Comparison of ENCODE assay signal across 7 cellular contexts in genomic region chr5:139273572-139274264, GRCh38. TPM values are rescaled to one million over a fixed set of nuclear protein-coding genes. Genes with fewer than 3 reads are reported as not detected.
DNase-seq lines count a peak whose midpoint lies in the region; ATAC-seq and TF ChIP-seq lines count a peak whose summit lies in the region.

No MANE protein-coding gene starts in this region.

- TF ChIP-seq CTCF in GM13976 (IDR thresholded peaks at IDR 0.05; ENCODE audit: borderline replicate concordance, control extremely low read depth, extremely low read depth, insufficient read depth, missing control alignments) = no peak
- peak; percentile 0 for TF ChIP-seq CTCF in astrocyte of the cerebellum (IDR thresholded peaks at IDR 0.05; ENCODE audit: low read depth, low read length, missing control alignments)

- H3K27ac Mint-ChIP-seq in T-helper 2 cell treated with Interferon-gamma antibody and Interleukin-4, amounts not matched to agents 5 μg/mL and 100 μg/mL, for 36 hours = peak overlapping the region; percentile 60

- intact Hi-C loops in sciatic nerve (cut with DNase I) = no loop called here

- peak overlapping the region; percentile 55 for H3K4me3 ChIP-seq in astrocyte of the cerebellum (ENCODE audit: low read depth, low read length)

- no peaks in the 10 kb centered on the region for H3K27me3 Mint-ChIP-seq in T-helper 2 cell treated with Interferon-gamma antibody and Interleukin-4, amounts not matched to agents 5 μg/mL and 100 μg/mL, for 36 hours (ENCODE audit: low read depth)

- ATAC-seq in HG02623 (IDR thresholded peaks at IDR 0.05; ENCODE audit: unreplicated experiment) (peak; percentile 82), sciatic nerve (peak; percentile 99)

- in situ Hi-C loops in GM13976 (cut with MboI; ENCODE audit: low sequenced_read_pairs, unreplicated experiment) = no loop called here
- in situ Hi-C loops in astrocyte of the cerebellum (cut with HindIII; ENCODE audit: low sequenced_read_pairs) = no loop called here

- H3K36me3 Mint-ChIP-seq in T-helper 2 cell treated with Interferon-gamma antibody and Interleukin-4, amounts not matched to agents 5 μg/mL and 100 μg/mL, for 36 hours (ENCODE audit: low read depth) = peaks cover 23% of the 10 kb centered on the region

- H3K9me3 Mint-ChIP-seq in T-helper 2 cell treated with Interferon-gamma antibody and Interleukin-4, amounts not matched to agents 5 μg/mL and 100 μg/mL, for 36 hours = no peaks in the 10 kb centered on the region

- peak overlapping the region; percentile 78 for H3K4me3 Mint-ChIP-seq in T-helper 2 cell treated with Interferon-gamma antibody and Interleukin-4, amounts not matched to agents 5 μg/mL and 100 μg/mL, for 36 hours

- DNase-seq in GM13976 (ENCODE audit: low spot score) (peak; percentile 97), NCI-H1092 treated with DMSO at 0.1 percent for 48 hours (lab: John Stamatoyannopoulos, UW) (peak; percentile 66), astrocyte of the cerebellum (ENCODE audit: low read depth) (no peak), hypothalamus (lab: John Stamatoyannopoulos, UW) (peak in 49 of 51 donors; percentile 31 to 90 (median 70)), sciatic nerve (ENCODE audit: low spot score) (peak; percentile 91)
- DNase-seq in T-helper 2 cell treated with Interferon-gamma antibody and Interleukin-4, amounts not matched to agents 5 μg/mL and 100 μg/mL, for 36 hours (ENCODE audit: low spot score) = peak; percentile 89

- H3K4me1 Mint-ChIP-seq in T-helper 2 cell treated with Interferon-gamma antibody and Interleukin-4, amounts not matched to agents 5 μg/mL and 100 μg/mL, for 36 hours (ENCODE audit: low read depth) = peaks cover 38% of the 10 kb centered on the region

RNA-seq across cellular contexts. Expression of gene MATR3, which starts 19.8 kb away (rescaled TPM):
- 208 TPM for total RNA-seq in sciatic nerve
